In genomic region chr7:17485905-17486304, GRCh38 we compare ENCODE assay signal across 21 cellular contexts.
"Had no signal": no experiment of that assay in that cellular context is flagged by ENCODE, and none has a peak within 500 bp of the region (broad histone marks: within the 10 kb centered on the region; RNA-seq: fewer than 3 reads in every experiment).

No MANE protein-coding gene starts in this region.

- DNase-seq: Karpas-422, KG1, MM.1S, NCI-H1092 treated with DMSO at 0.1 percent for 48 hours, NCI-H1436, NCI-H187, NCI-H2029, NCI-H2081 treated with DMSO at 0.1 percent for 48 hours, NCI-H2171, NCI-H226, NCI-H446, NCI-H510A, NCI-H524 treated with DMSO at 0.1 percent for 48 hours, NCI-H69, NCI-H774, Right ventricle myocardium superior, RPMI8226, SIG-M5 had no signal

- H3K27ac ChIP-seq: SJSA1, SK-N-MC had no signal

- H3K27me3 ChIP-seq: SJSA1 had no signal

- H3K36me3 ChIP-seq: SJSA1 had no signal

- FAIRE-seq: RCC 7860 had no signal

- H3K4me3 ChIP-seq: SJSA1, SK-N-MC had no signal

- H3K9me3 ChIP-seq: SJSA1 had no signal

- H3K4me1 ChIP-seq: SJSA1 had no signal
